In genomic region chr2:149877064-149877463, GRCh38 we compare ENCODE assay signal across 21 cellular contexts.
"Had no signal": no experiment of that assay in that cellular context is flagged by ENCODE, and none has a peak within 500 bp of the region (broad histone marks: within the 10 kb centered on the region; RNA-seq: fewer than 3 reads in every experiment).

No MANE protein-coding gene starts in this region.

- DNase-seq: activated CD4-positive, alpha-beta T cell treated with anti-CD3 and anti-CD28 coated beads for 1 hour; activated CD4-positive, alpha-beta T cell treated with anti-CD3 and anti-CD28 coated beads, Interleukin-2, amount 50 U/mL, for 1 hour; activated CD8-positive, alpha-beta T cell treated with anti-CD3 and anti-CD28 coated beads, Interleukin-2, amount 10 ng/mL, durations not matched to agents 7 days and 5 days; activated gamma-delta T cell; anterior cingulate cortex; body of pancreas; cortex of kidney; hypothalamus; left colon; naive thymus-derived CD4-positive, alpha-beta T cell; retina; sigmoid colon; stimulated activated CD4-positive, alpha-beta T cell treated with anti-CD3 and anti-CD28 coated beads, Interleukin-4, amount 100 ng/mL, for 4 hours; stimulated activated naive CD8-positive, alpha-beta T cell treated with anti-CD3 and anti-CD28 coated beads, Interleukin-15, Interleukin-2, amounts not matched to agents 100 U/mL and 50 U/mL, for 24 hours; T-helper 1 cell; upper lobe of left lung had no signal

- H3K36me3 ChIP-seq: cardiac muscle cell, esophagus muscularis mucosa, neural progenitor cell, sigmoid colon, upper lobe of left lung had no signal

- H3K27ac ChIP-seq: body of pancreas, cardiac muscle cell, esophagus muscularis mucosa, neural progenitor cell, sigmoid colon, upper lobe of left lung had no signal

- H2AFZ ChIP-seq: neural progenitor cell had no signal

- H3K9me3 ChIP-seq: body of pancreas, esophagus muscularis mucosa, sigmoid colon, upper lobe of left lung had no signal

- H3K4me2 ChIP-seq: neural progenitor cell, smooth muscle cell had no signal

- ATAC-seq: activated CD8-positive, alpha-beta T cell treated with anti-CD3 and anti-CD28 coated beads, Interleukin-2, amount 10 ng/mL, durations not matched to agents 7 days and 5 days; body of pancreas; left colon; naive thymus-derived CD4-positive, alpha-beta T cell; stimulated activated naive CD8-positive, alpha-beta T cell treated with anti-CD3 and anti-CD28 coated beads, Interleukin-15, Interleukin-2, amounts not matched to agents 100 U/mL and 50 U/mL, for 24 hours had no signal

- H3K4me3 ChIP-seq: body of pancreas, cardiac muscle cell, esophagus muscularis mucosa, lung, neural progenitor cell, sigmoid colon, smooth muscle cell, upper lobe of left lung had no signal

- H3K4me1 ChIP-seq: body of pancreas, neural progenitor cell, sigmoid colon, upper lobe of left lung had no signal

- H3K27me3 ChIP-seq: body of pancreas, cardiac muscle cell, esophagus muscularis mucosa, neural progenitor cell, sigmoid colon, upper lobe of left lung had no signal

- H3K9ac ChIP-seq: neural progenitor cell had no signal
